In the genomic region with DNA sequence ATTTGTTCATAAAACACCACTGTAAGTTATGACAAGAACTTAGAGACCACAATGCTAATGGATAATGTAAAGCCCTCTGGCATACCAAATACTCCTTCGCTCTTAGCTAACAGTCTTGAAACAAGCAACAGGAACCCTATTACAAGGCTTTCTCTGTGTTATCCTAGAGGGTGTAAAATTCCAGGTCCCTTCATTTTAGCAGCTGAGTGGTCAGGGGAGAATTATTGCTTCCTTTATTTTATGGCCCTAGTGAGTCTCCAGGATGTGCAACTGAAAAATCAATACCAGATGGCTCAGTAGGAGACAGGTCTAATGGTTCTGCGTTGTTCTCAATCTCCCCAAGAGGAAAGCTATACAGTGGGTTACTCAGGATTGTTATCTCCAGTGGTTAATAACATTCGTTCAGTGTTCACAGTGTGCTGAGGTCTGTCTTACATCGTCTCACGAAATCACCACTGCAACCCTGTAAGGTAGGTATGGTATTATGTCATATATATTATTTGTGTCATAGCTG, we compare ENCODE assay signal across 1 cellular context.
TF ChIP-seq lines count a peak whose summit lies in the region.

No MANE protein-coding gene starts in this region.

TF ChIP-seq in HEK293, 187 proteins besides CTCF, POLR2A, EP300 and RAD21 (continued from another document):
- TF ChIP-seq, protein P1, sequence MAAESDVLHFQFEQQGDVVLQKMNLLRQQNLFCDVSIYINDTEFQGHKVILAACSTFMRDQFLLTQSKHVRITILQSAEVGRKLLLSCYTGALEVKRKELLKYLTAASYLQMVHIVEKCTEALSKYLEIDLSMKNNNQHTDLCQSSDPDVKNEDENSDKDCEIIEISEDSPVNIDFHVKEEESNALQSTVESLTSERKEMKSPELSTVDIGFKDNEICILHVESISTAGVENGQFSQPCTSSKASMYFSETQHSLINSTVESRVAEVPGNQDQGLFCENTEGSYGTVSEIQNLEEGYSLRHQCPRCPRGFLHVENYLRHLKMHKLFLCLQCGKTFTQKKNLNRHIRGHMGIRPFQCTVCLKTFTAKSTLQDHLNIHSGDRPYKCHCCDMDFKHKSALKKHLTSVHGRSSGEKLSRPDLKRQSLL (tag by site-specific recombination; IDR thresholded peaks at IDR 0.05), result peak; percentile 88
- no peak for TF ChIP-seq ZNF660 (tag by site-specific recombination; IDR thresholded peaks at IDR 0.05)
- TF ChIP-seq ZNF366 (tag by site-specific recombination; conservative IDR thresholded peaks at IDR 0.05), result no peak
- 0 out of 2 replicates have a peak, but pooled peaks have one; percentile 43 for TF ChIP-seq ZNF600 (tag by site-specific recombination; IDR thresholded peaks at IDR 0.05)
- TF ChIP-seq KLF10 (tag by site-specific recombination; IDR thresholded peaks at IDR 0.05), result peak; percentile 26; the same call in 1 of the 2 replicates
- peak; percentile 82 for TF ChIP-seq SCRT2 (tag by site-specific recombination; IDR thresholded peaks at IDR 0.05)
- TF ChIP-seq ZXDB (tag by site-specific recombination; IDR thresholded peaks at IDR 0.05), result peak; percentile 49; the same call in 1 of the 2 replicates
- peak; percentile 63 for TF ChIP-seq ZSCAN16 (tag by site-specific recombination; IDR thresholded peaks at IDR 0.05)
- peak; percentile 94 for TF ChIP-seq OSR2 (tag by site-specific recombination; IDR thresholded peaks at IDR 0.05)
- no peak for TF ChIP-seq ZNF140 (tag by site-specific recombination; IDR thresholded peaks at IDR 0.05)
- TF ChIP-seq ZNF248 (tag by site-specific recombination; IDR thresholded peaks at IDR 0.05), result no peak
- TF ChIP-seq, protein P2, sequence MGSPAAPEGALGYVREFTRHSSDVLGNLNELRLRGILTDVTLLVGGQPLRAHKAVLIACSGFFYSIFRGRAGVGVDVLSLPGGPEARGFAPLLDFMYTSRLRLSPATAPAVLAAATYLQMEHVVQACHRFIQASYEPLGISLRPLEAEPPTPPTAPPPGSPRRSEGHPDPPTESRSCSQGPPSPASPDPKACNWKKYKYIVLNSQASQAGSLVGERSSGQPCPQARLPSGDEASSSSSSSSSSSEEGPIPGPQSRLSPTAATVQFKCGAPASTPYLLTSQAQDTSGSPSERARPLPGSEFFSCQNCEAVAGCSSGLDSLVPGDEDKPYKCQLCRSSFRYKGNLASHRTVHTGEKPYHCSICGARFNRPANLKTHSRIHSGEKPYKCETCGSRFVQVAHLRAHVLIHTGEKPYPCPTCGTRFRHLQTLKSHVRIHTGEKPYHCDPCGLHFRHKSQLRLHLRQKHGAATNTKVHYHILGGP (tag by site-specific recombination; IDR thresholded peaks at IDR 0.05), result 0 out of 2 replicates have a peak, but pooled peaks have one; percentile 17
- TF ChIP-seq, protein P3, sequence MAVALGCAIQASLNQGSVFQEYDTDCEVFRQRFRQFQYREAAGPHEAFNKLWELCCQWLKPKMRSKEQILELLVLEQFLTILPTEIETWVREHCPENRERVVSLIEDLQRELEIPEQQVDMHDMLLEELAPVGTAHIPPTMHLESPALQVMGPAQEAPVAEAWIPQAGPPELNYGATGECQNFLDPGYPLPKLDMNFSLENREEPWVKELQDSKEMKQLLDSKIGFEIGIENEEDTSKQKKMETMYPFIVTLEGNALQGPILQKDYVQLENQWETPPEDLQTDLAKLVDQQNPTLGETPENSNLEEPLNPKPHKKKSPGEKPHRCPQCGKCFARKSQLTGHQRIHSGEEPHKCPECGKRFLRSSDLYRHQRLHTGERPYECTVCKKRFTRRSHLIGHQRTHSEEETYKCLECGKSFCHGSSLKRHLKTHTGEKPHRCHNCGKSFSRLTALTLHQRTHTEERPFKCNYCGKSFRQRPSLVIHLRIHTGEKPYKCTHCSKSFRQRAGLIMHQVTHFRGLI (tag by site-specific recombination; IDR thresholded peaks at IDR 0.05), result 0 out of 2 replicates have a peak, but pooled peaks have one; percentile 26
- peak; percentile 45 for TF ChIP-seq SETDB1 (IDR thresholded peaks at IDR 0.05; ENCODE audit: insufficient read length, low read length)
- TF ChIP-seq, protein P4, sequence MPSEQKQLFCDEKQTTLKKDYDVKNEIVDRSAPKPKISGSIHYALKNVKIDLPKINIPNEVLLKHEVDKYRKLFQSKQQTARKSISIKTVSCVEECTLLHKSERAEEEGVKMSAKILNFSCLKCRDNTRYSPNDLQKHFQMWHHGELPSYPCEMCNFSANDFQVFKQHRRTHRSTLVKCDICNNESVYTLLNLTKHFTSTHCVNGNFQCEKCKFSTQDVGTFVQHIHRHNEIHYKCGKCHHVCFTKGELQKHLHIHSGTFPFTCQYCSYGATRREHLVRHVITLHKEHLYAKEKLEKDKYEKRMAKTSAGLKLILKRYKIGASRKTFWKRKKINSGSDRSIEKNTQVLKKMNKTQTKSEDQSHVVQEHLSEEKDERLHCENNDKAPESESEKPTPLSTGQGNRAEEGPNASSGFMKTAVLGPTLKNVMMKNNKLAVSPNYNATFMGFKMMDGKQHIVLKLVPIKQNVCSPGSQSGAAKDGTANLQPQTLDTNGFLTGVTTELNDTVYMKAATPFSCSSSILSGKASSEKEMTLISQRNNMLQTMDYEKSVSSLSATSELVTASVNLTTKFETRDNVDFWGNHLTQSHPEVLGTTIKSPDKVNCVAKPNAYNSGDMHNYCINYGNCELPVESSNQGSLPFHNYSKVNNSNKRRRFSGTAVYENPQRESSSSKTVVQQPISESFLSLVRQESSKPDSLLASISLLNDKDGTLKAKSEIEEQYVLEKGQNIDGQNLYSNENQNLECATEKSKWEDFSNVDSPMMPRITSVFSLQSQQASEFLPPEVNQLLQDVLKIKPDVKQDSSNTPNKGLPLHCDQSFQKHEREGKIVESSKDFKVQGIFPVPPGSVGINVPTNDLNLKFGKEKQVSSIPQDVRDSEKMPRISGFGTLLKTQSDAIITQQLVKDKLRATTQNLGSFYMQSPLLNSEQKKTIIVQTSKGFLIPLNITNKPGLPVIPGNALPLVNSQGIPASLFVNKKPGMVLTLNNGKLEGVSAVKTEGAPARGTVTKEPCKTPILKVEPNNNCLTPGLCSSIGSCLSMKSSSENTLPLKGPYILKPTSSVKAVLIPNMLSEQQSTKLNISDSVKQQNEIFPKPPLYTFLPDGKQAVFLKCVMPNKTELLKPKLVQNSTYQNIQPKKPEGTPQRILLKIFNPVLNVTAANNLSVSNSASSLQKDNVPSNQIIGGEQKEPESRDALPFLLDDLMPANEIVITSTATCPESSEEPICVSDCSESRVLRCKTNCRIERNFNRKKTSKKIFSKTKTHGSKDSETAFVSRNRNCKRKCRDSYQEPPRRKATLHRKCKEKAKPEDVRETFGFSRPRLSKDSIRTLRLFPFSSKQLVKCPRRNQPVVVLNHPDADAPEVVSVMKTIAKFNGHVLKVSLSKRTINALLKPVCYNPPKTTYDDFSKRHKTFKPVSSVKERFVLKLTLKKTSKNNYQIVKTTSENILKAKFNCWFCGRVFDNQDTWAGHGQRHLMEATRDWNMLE (tag by site-specific recombination; conservative IDR thresholded peaks at IDR 0.05; ENCODE audit: low read depth), result 0 out of 2 replicates have a peak, but pooled peaks have one; percentile 35
- peak; percentile 60; the same call in 1 of the 2 replicates for TF ChIP-seq ZNF501 (tag by site-specific recombination; IDR thresholded peaks at IDR 0.05)
- no peak for TF ChIP-seq ZFHX2 (tag by site-specific recombination; conservative IDR thresholded peaks at IDR 0.05)
- TF ChIP-seq ZNF324 (tag by site-specific recombination; IDR thresholded peaks at IDR 0.05), result no peak
- TF ChIP-seq, protein P5, sequence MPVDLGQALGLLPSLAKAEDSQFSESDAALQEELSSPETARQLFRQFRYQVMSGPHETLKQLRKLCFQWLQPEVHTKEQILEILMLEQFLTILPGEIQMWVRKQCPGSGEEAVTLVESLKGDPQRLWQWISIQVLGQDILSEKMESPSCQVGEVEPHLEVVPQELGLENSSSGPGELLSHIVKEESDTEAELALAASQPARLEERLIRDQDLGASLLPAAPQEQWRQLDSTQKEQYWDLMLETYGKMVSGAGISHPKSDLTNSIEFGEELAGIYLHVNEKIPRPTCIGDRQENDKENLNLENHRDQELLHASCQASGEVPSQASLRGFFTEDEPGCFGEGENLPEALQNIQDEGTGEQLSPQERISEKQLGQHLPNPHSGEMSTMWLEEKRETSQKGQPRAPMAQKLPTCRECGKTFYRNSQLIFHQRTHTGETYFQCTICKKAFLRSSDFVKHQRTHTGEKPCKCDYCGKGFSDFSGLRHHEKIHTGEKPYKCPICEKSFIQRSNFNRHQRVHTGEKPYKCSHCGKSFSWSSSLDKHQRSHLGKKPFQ (tag by site-specific recombination; IDR thresholded peaks at IDR 0.05), result peak; percentile 78
- TF ChIP-seq ZNF843 (tag by site-specific recombination; IDR thresholded peaks at IDR 0.05), result peak; percentile 97
- no peak for TF ChIP-seq ZNF169 (tag by site-specific recombination; IDR thresholded peaks at IDR 0.05)
- TF ChIP-seq, protein P6, sequence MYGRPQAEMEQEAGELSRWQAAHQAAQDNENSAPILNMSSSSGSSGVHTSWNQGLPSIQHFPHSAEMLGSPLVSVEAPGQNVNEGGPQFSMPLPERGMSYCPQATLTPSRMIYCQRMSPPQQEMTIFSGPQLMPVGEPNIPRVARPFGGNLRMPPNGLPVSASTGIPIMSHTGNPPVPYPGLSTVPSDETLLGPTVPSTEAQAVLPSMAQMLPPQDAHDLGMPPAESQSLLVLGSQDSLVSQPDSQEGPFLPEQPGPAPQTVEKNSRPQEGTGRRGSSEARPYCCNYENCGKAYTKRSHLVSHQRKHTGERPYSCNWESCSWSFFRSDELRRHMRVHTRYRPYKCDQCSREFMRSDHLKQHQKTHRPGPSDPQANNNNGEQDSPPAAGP (tag by site-specific recombination; IDR thresholded peaks at IDR 0.05), result no peak
- TF ChIP-seq ZNF610 (tag by site-specific recombination; IDR thresholded peaks at IDR 0.05; ENCODE audit: borderline replicate concordance), result 0 out of 2 replicates have a peak, but pooled peaks have one; percentile 40
